ENCODE assay signal across 23 cellular contexts in the genomic region with DNA sequence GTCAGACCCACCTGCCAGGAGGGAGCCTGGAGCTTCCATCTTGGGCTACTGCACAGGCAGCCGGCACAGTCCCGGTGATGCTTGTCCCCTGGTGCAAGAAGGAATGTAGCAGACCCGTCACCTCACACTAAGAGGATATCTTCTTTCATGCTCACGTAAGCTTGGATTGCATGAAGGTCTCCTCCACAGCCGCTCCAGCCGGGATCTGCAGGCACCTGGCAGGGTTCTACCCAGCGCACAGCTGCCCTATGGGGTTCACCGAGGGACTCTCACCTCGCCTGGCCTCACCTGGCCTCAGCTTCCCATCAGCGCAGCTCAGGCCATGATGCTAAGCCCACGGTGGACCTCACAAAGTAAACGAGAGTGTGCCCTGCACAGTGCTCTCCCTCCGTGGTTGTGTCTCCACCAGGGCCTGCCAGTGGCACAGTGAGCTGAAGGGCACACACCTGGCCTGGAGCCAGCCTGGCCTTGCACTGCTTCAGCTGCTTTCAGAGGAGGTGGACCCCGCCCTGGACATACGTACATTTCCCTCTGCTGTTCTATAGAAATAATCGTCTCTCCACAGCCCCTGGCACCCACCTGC.
A peak's percentile ranks its signal among the peaks of the same experiment; 100 is the strongest.
DNase-seq lines count a peak whose midpoint lies in the region; ATAC-seq and TF ChIP-seq lines count a peak whose summit lies in the region.
"Had no signal": no experiment of that assay in that cellular context is flagged by ENCODE, and none has a peak within 500 bp of the region (broad histone marks: within the 10 kb centered on the region; RNA-seq: fewer than 3 reads in every experiment).

No MANE protein-coding gene starts in this region.

- H3K9me3 Mint-ChIP-seq in stimulated activated naive CD8-positive, alpha-beta T cell treated with anti-CD3 and anti-CD28 coated beads, Interleukin-15, amount 100 ng/mL, for 72 hours, result no peaks in the 10 kb centered on the region
- H3K9me3 Mint-ChIP-seq in activated T-helper 1 cell treated with anti-CD3 and anti-CD28 coated beads, Interleukin-12 subunit alpha, Interleukin-12 subunit beta, Interleukin-2, Interleukin-4 antibody, amounts not matched to agents 30 ng/mL and 10 ng/mL and 1 ng/mL, durations not matched to agents 14 hours and 24 hours and 36 hours, result no peaks in the 10 kb centered on the region
- H3K9me3 Mint-ChIP-seq: activated CD4-positive, alpha-beta T cell treated with anti-CD3 and anti-CD28 coated beads, Interleukin-2, amount 10 ng/mL, durations not matched to agents 24 days and 14 days; activated naive CD8-positive, alpha-beta T cell treated with anti-CD3 and anti-CD28 coated beads, Interleukin-2, amount 10 ng/mL, durations not matched to agents 7 days and 5 days; activated T-helper 2 cell treated with anti-CD3 and anti-CD28 coated beads, Interferon-gamma antibody, Interleukin-2, Interleukin-4, amounts not matched to agents 10 μg/mL and 5 μg/mL and 100 μg/mL, durations not matched to agents 14 hours and 24 hours and 36 hours; CD4-positive, alpha-beta memory T cell had no signal

- TF ChIP-seq CTCF in psoas muscle (IDR thresholded peaks at IDR 0.05) (no peak), foreskin keratinocyte (conservative IDR thresholded peaks at IDR 0.05) (no peak)

- H3K4me1 Mint-ChIP-seq in stimulated activated naive CD8-positive, alpha-beta T cell treated with anti-CD3 and anti-CD28 coated beads, Interleukin-15, amount 100 ng/mL, for 72 hours, result no peaks in the 10 kb centered on the region
- no peaks in the 10 kb centered on the region for H3K4me1 Mint-ChIP-seq in activated T-helper 1 cell treated with anti-CD3 and anti-CD28 coated beads, Interleukin-12 subunit alpha, Interleukin-12 subunit beta, Interleukin-2, Interleukin-4 antibody, amounts not matched to agents 30 ng/mL and 10 ng/mL and 1 ng/mL, durations not matched to agents 14 hours and 24 hours and 36 hours (ENCODE audit: low read depth)
- H3K4me1 Mint-ChIP-seq: activated CD4-positive, alpha-beta T cell treated with anti-CD3 and anti-CD28 coated beads, Interleukin-2, amount 10 ng/mL, durations not matched to agents 24 days and 14 days; CD4-positive, alpha-beta memory T cell had no signal

- H3K27ac ChIP-seq in psoas muscle (no peak overlapping the region), foreskin keratinocyte (no peak overlapping the region)
- H3K27ac ChIP-seq: gastroesophageal sphincter, neural progenitor cell, skin epidermis had no signal

- no peak overlapping the region for H3K4me3 Mint-ChIP-seq in stimulated activated naive CD8-positive, alpha-beta T cell treated with anti-CD3 and anti-CD28 coated beads, Interleukin-15, amount 100 ng/mL, for 72 hours
- no peak overlapping the region for H3K4me3 Mint-ChIP-seq in activated T-helper 1 cell treated with anti-CD3 and anti-CD28 coated beads, Interleukin-12 subunit alpha, Interleukin-12 subunit beta, Interleukin-2, Interleukin-4 antibody, amounts not matched to agents 30 ng/mL and 10 ng/mL and 1 ng/mL, durations not matched to agents 14 hours and 24 hours and 36 hours
- H3K4me3 Mint-ChIP-seq: activated CD4-positive, alpha-beta T cell treated with anti-CD3 and anti-CD28 coated beads, Interleukin-2, amount 10 ng/mL, durations not matched to agents 24 days and 14 days; activated naive CD8-positive, alpha-beta T cell treated with anti-CD3 and anti-CD28 coated beads, Interleukin-2, amount 10 ng/mL, durations not matched to agents 7 days and 5 days; CD4-positive, alpha-beta memory T cell; neural progenitor cell had no signal

- H3K4me1 ChIP-seq in psoas muscle (peaks cover 21% of the 10 kb centered on the region), foreskin keratinocyte (no peaks in the 10 kb centered on the region)
- H3K4me1 ChIP-seq: neural progenitor cell had no signal

- no peaks in the 10 kb centered on the region for H3K36me3 Mint-ChIP-seq in activated T-helper 1 cell treated with anti-CD3 and anti-CD28 coated beads, Interleukin-12 subunit alpha, Interleukin-12 subunit beta, Interleukin-2, Interleukin-4 antibody, amounts not matched to agents 30 ng/mL and 10 ng/mL and 1 ng/mL, durations not matched to agents 14 hours and 24 hours and 36 hours (ENCODE audit: low read depth)
- H3K36me3 Mint-ChIP-seq: activated naive CD8-positive, alpha-beta T cell treated with anti-CD3 and anti-CD28 coated beads, Interleukin-2, amount 10 ng/mL, durations not matched to agents 7 days and 5 days; CD4-positive, alpha-beta memory T cell had no signal

- DNase-seq in stimulated activated naive CD8-positive, alpha-beta T cell treated with anti-CD3 and anti-CD28 coated beads, Interleukin-15, amount 100 ng/mL, for 72 hours, result peak in 1 of 2 donors; percentile 6
- DNase-seq in stimulated activated naive CD8-positive, alpha-beta T cell treated with anti-CD3 and anti-CD28 coated beads, Interleukin-15, Interleukin-2, amounts not matched to agents 100 U/mL and 50 U/mL, for 24 hours, result no peak
- DNase-seq in ecto neural progenitor cell (ENCODE audit: low spot score) (peak; percentile 28), psoas muscle (no peak), cerebellar nuclear complex (lab: John Stamatoyannopoulos, UW) (no peak), foreskin keratinocyte (no peak)
- DNase-seq in activated T-helper 1 cell treated with anti-CD3 and anti-CD28 coated beads, Interleukin-12 subunit alpha, Interleukin-12 subunit beta, Interleukin-2, Interleukin-4 antibody, amounts not matched to agents 30 ng/mL and 10 ng/mL and 1 ng/mL, durations not matched to agents 14 hours and 24 hours and 36 hours (ENCODE audit: low spot score), result no peak
- DNase-seq: activated CD4-positive, alpha-beta T cell treated with anti-CD3 and anti-CD28 coated beads, Interleukin-2, amount 10 ng/mL, durations not matched to agents 24 days and 14 days; activated naive CD8-positive, alpha-beta T cell treated with anti-CD3 and anti-CD28 coated beads, Interleukin-2, amount 10 ng/mL, durations not matched to agents 7 days and 5 days; CD4-positive, alpha-beta memory T cell; mammary epithelial cell; NCI-H1694; NCI-H2171; NCI-H510A treated with DMSO at 0.1 percent for 48 hours; stimulated activated CD4-positive, alpha-beta T cell treated with anti-CD3 and anti-CD28 coated beads, Interleukin-1b, Interleukin-23, amount 100 ng/mL, for 48 hours; T-helper 2 cell had no signal

- no peaks in the 10 kb centered on the region for H3K27me3 ChIP-seq in psoas muscle (ENCODE audit: insufficient read depth in 3 of 3, low read length in 2 of 3)
- peaks cover 14% of the 10 kb centered on the region for H3K27me3 ChIP-seq in foreskin keratinocyte
- H3K27me3 ChIP-seq: gastroesophageal sphincter, neural progenitor cell had no signal

- intact Hi-C loops in psoas muscle (cut with DNase I), result no loop called here
- intact Hi-C loops in activated T-helper 1 cell treated with anti-CD3 and anti-CD28 coated beads, Interleukin-12 subunit alpha, Interleukin-12 subunit beta, Interleukin-2, Interleukin-4 antibody, amounts not matched to agents 30 ng/mL and 10 ng/mL and 1 ng/mL, durations not matched to agents 14 hours and 24 hours and 36 hours (cut with micrococcal nuclease), result no loop called here

- H3K36me3 ChIP-seq in psoas muscle (ENCODE audit: insufficient read depth in 1 of 2, low read depth in 1 of 2), result peaks cover 0 to 4% of the 10 kb centered on the region in 2 donors
- H3K36me3 ChIP-seq: neural progenitor cell had no signal

- H3K27me3 Mint-ChIP-seq in stimulated activated naive CD8-positive, alpha-beta T cell treated with anti-CD3 and anti-CD28 coated beads, Interleukin-15, amount 100 ng/mL, for 72 hours, result no peaks in the 10 kb centered on the region
- H3K27me3 Mint-ChIP-seq in activated T-helper 1 cell treated with anti-CD3 and anti-CD28 coated beads, Interleukin-12 subunit alpha, Interleukin-12 subunit beta, Interleukin-2, Interleukin-4 antibody, amounts not matched to agents 30 ng/mL and 10 ng/mL and 1 ng/mL, durations not matched to agents 14 hours and 24 hours and 36 hours (ENCODE audit: insufficient read depth), result peaks cover 2% of the 10 kb centered on the region
- H3K27me3 Mint-ChIP-seq: activated naive CD8-positive, alpha-beta T cell treated with anti-CD3 and anti-CD28 coated beads, Interleukin-2, amount 10 ng/mL, durations not matched to agents 7 days and 5 days had no signal

- no peaks in the 10 kb centered on the region for H3K9me3 ChIP-seq in psoas muscle
- H3K9me3 ChIP-seq: gastroesophageal sphincter had no signal

- ATAC-seq in stimulated activated naive CD8-positive, alpha-beta T cell treated with anti-CD3 and anti-CD28 coated beads, Interleukin-15, amount 100 ng/mL, for 72 hours, result peak; percentile 13
- ATAC-seq in stimulated activated naive CD8-positive, alpha-beta T cell treated with anti-CD3 and anti-CD28 coated beads, Interleukin-15, Interleukin-2, amounts not matched to agents 100 U/mL and 50 U/mL, for 24 hours, result no peak
- peak; percentile 62 to 68 (median 64) for ATAC-seq in psoas muscle
- no peak for ATAC-seq in foreskin keratinocyte
- ATAC-seq: gastroesophageal sphincter, HCT116, HepG2 had no signal

- H3K4me3 ChIP-seq in psoas muscle, result no peak overlapping the region
- H3K4me3 ChIP-seq: gastroesophageal sphincter, neural progenitor cell, skin epidermis had no signal

- WGBS in psoas muscle, 3 donors, result 47 to 67% (median 51%) methylated on average over 16 of the region's 16 CpGs

- H3K27ac Mint-ChIP-seq in stimulated activated naive CD8-positive, alpha-beta T cell treated with anti-CD3 and anti-CD28 coated beads, Interleukin-15, amount 100 ng/mL, for 72 hours, result no peak overlapping the region
- no peak overlapping the region for H3K27ac Mint-ChIP-seq in activated T-helper 1 cell treated with anti-CD3 and anti-CD28 coated beads, Interleukin-12 subunit alpha, Interleukin-12 subunit beta, Interleukin-2, Interleukin-4 antibody, amounts not matched to agents 30 ng/mL and 10 ng/mL and 1 ng/mL, durations not matched to agents 14 hours and 24 hours and 36 hours
- H3K27ac Mint-ChIP-seq: activated CD4-positive, alpha-beta T cell treated with anti-CD3 and anti-CD28 coated beads, Interleukin-2, amount 10 ng/mL, durations not matched to agents 24 days and 14 days; activated naive CD8-positive, alpha-beta T cell treated with anti-CD3 and anti-CD28 coated beads, Interleukin-2, amount 10 ng/mL, durations not matched to agents 7 days and 5 days; activated T-helper 2 cell treated with anti-CD3 and anti-CD28 coated beads, Interferon-gamma antibody, Interleukin-2, Interleukin-4, amounts not matched to agents 10 μg/mL and 5 μg/mL and 100 μg/mL, durations not matched to agents 14 hours and 24 hours and 36 hours; CD4-positive, alpha-beta memory T cell; progenitor cell of endocrine pancreas had no signal

Comparison
In these comparisons a context has a peak if more than half of its experiments do, and no peak if none do; other contexts are left out.
1. ATAC-seq: peak in stimulated activated naive CD8-positive, alpha-beta T cell treated with anti-CD3 and anti-CD28 coated beads, Interleukin-15, amount 100 ng/mL, for 72 hours (single experiment) and psoas muscle (4 of 4); none in stimulated activated naive CD8-positive, alpha-beta T cell treated with anti-CD3 and anti-CD28 coated beads, Interleukin-15, Interleukin-2, amounts not matched to agents 100 U/mL and 50 U/mL, for 24 hours (single experiment) and foreskin keratinocyte (single experiment).